Comparison of ENCODE assay signal across 1 cellular context in the genomic region with DNA sequence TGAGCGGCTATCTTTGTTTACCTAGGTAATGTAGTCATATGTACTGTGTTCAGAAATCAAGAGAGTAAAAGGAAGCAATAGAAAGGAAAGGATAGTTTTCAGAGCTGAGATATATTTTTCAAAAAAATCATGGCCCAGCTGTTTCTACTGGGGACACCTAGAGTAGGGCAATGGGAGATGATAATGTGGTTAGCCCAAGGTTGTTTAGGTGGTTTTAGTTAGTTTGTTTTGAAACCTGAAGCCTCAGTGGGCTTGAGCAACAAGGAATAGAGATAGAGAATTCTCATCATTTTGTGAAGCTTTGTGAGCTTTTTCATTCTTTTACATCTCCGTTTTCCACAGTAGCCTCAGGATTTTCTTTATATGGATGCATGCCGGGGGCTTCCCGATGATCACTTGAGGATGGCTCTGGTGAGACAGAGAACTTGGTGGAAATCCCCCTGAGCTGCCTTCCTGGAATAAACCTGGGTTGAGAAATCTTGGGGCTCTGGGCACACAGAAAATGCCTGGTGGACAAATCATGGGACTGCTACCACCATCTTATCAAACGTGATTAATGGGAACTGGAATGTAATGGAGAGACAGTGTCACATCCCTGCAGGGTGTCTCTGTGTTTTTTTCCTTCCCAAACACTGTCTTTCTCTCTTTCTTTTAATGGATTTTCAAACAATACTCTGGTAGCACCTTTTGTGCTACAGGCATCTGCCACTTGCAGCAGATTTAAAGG.
TF ChIP-seq lines count a peak whose summit lies in the region.

No MANE protein-coding gene starts in this region.

TF ChIP-seq in H1, 55 proteins besides CTCF, POLR2A, EP300 and RAD21:
- no peak for TF ChIP-seq CEBPB (IDR thresholded peaks at IDR 0.05; ENCODE audit: low read depth, low read length)
- TF ChIP-seq SUZ12 (IDR thresholded peaks at IDR 0.05; ENCODE audit: low read length) = no peak
- TF ChIP-seq, protein P1, sequence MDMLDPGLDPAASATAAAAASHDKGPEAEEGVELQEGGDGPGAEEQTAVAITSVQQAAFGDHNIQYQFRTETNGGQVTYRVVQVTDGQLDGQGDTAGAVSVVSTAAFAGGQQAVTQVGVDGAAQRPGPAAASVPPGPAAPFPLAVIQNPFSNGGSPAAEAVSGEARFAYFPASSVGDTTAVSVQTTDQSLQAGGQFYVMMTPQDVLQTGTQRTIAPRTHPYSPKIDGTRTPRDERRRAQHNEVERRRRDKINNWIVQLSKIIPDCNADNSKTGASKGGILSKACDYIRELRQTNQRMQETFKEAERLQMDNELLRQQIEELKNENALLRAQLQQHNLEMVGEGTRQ (IDR thresholded peaks at IDR 0.05; ENCODE audit: low read length) = no peak
